9 cellular contexts compared by ENCODE assay signal in the genomic region with DNA sequence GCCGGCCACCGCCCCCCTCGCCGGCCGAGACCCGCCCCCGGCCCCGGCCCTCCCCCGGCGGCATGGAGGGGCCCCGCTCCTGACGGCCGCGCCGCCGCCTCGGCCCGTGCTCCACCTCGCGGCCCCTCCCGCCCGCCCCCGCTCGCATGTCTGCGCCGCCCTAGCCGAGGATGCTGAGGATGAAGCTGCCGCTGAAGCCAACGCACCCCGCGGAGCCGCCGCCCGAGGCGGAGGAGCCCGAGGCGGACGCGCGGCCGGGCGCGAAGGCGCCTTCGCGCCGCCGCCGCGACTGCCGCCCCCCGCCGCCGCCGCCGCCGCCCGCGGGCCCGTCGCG. TPM values are rescaled to one million over a fixed set of nuclear protein-coding genes. Genes with fewer than 3 reads are reported as not detected.
DNase-seq lines count a peak whose midpoint lies in the region; ATAC-seq and TF ChIP-seq lines count a peak whose summit lies in the region.
"Had no signal": no experiment of that assay in that cellular context is flagged by ENCODE, and none has a peak within 500 bp of the region (broad histone marks: within the 10 kb centered on the region; RNA-seq: fewer than 3 reads in every experiment).

No MANE protein-coding gene starts in this region.

- CTCF ChIA-PET in PC-9 (lab: Charles Lee) (interaction anchor here (0.5 to 0.7 kb wide), 2 partner anchors 10 to 78 kb away, joined by 5 to 6 read pairs; no protein-coding TSS in a partner anchor), WTC11 (lab: Charles Lee) (interaction anchor here (1.0 to 4.6 kb wide), 2 partner anchors 98 to 199 kb away, joined by 5 to 23 read pairs; a partner anchor contains a TSS)
- CTCF ChIA-PET in activated CD4-positive, alpha-beta T cell treated with anti-CD3 and anti-CD28 coated beads for 36 hours (lab: Charles Lee): interaction anchor here (0.6 to 2.2 kb wide), 4 partner anchors 12 to 1395 kb away, joined by 3 to 12 read pairs (median 4); no protein-coding TSS in a partner anchor

- H3K27me3 ChIP-seq in GM06990 (replicated peaks; ENCODE audit: control insufficient read depth, insufficient read depth, low read length) (no peaks in the 10 kb centered on the region), PC-9 (ENCODE audit: insufficient read depth, low read depth) (no peaks in the 10 kb centered on the region), skeletal muscle satellite cell (ENCODE audit: control insufficient read depth, insufficient read depth, low read length) (peaks cover 5% of the 10 kb centered on the region)

- H3K36me3 Mint-ChIP-seq in activated CD4-positive, alpha-beta T cell treated with anti-CD3 and anti-CD28 coated beads for 36 hours (ENCODE audit: low read depth): peaks cover 18% of the 10 kb centered on the region
- no peaks in the 10 kb centered on the region for H3K36me3 Mint-ChIP-seq in WTC11
- H3K36me3 Mint-ChIP-seq: immature natural killer cell had no signal

- no peaks in the 10 kb centered on the region for H3K9me3 ChIP-seq in PC-9 (ENCODE audit: insufficient read depth, low read depth)
- no peaks in the 10 kb centered on the region for H3K9me3 ChIP-seq in skeletal muscle satellite cell (replicated peaks; ENCODE audit: low read length)

- no peak overlapping the region for H3K4me3 Mint-ChIP-seq in activated CD4-positive, alpha-beta T cell treated with anti-CD3 and anti-CD28 coated beads for 36 hours
- H3K4me3 Mint-ChIP-seq in WTC11: no peak overlapping the region

- no peak overlapping the region for H3K27ac ChIP-seq in PC-9

- no peak for DNase-seq in GM06990 (ENCODE audit: extremely low read depth, insufficient read length)
- no peak for DNase-seq in PC-9
- no peak for DNase-seq in fibroblast of villous mesenchyme (ENCODE audit: low read depth)
- no peak for DNase-seq in activated CD4-positive, alpha-beta T cell treated with anti-CD3 and anti-CD28 coated beads for 36 hours
- no peak for DNase-seq in SHP77 treated with DMSO at 0.1 percent for 48 hours (lab: John Stamatoyannopoulos, UW)
- DNase-seq in WTC11 (ENCODE audit: low spot score): no peak

- no peaks in the 10 kb centered on the region for H3K9me2 ChIP-seq in PC-9 (ENCODE audit: insufficient read depth)

- H3K4me3 ChIP-seq in GM06990 (replicated peaks; ENCODE audit: low read depth, low read length): peak overlapping the region; percentile 86
- peak overlapping the region; percentile 60; the same call in 1 of the 2 replicates for H3K4me3 ChIP-seq in PC-9
- peak overlapping the region; percentile 81 for H3K4me3 ChIP-seq in fibroblast of villous mesenchyme (ENCODE audit: low read depth, low read length)
- peak overlapping the region; percentile 95 for H3K4me3 ChIP-seq in skeletal muscle satellite cell (ENCODE audit: low read length)

- no peaks in the 10 kb centered on the region for H3K27me3 Mint-ChIP-seq in activated CD4-positive, alpha-beta T cell treated with anti-CD3 and anti-CD28 coated beads for 36 hours
- peaks cover 33% of the 10 kb centered on the region for H3K27me3 Mint-ChIP-seq in WTC11 (ENCODE audit: low read depth)

- H3K36me3 ChIP-seq in GM06990 (ENCODE audit: control insufficient read depth, insufficient read depth, low read length) (no peaks in the 10 kb centered on the region), PC-9 (ENCODE audit: low read depth) (no peaks in the 10 kb centered on the region), skeletal muscle satellite cell (ENCODE audit: insufficient read depth, low read length) (no peaks in the 10 kb centered on the region)

- no peak overlapping the region for H3K4me2 ChIP-seq in PC-9
- H3K4me2 ChIP-seq in skeletal muscle satellite cell (ENCODE audit: low read length): peak overlapping the region; percentile 97

- H3F3A ChIP-seq in PC-9 (ENCODE audit: insufficient read depth, low read depth): peaks cover 18% of the 10 kb centered on the region

- no peak overlapping the region for H3K27ac Mint-ChIP-seq in activated CD4-positive, alpha-beta T cell treated with anti-CD3 and anti-CD28 coated beads for 36 hours
- no peak overlapping the region for H3K27ac Mint-ChIP-seq in WTC11

- H2AFZ ChIP-seq in PC-9: no peak overlapping the region

- POLR2A ChIA-PET in PC-9 (lab: Charles Lee; ENCODE audit: unreplicated experiment) (interaction anchor here (0.6 to 0.7 kb wide), 2 partner anchors 45 to 336 kb away, joined by 3 to 4 read pairs; a partner anchor contains a TSS), WTC11 (lab: Charles Lee) (interaction anchor here (1.3 kb wide), 1 partner anchor 192 kb away, joined by 3 read pairs; no protein-coding TSS in a partner anchor)
- POLR2A ChIA-PET in activated CD4-positive, alpha-beta T cell treated with anti-CD3 and anti-CD28 coated beads for 36 hours (lab: Charles Lee): interaction anchor here (1.4 kb wide), 1 partner anchor 103 kb away, joined by 4 read pairs; no protein-coding TSS in a partner anchor

- peaks cover 23% of the 10 kb centered on the region for H3K4me1 Mint-ChIP-seq in activated CD4-positive, alpha-beta T cell treated with anti-CD3 and anti-CD28 coated beads for 36 hours
- peaks cover 35% of the 10 kb centered on the region for H3K4me1 Mint-ChIP-seq in WTC11

- H3K79me2 ChIP-seq in PC-9 (ENCODE audit: low read depth): peaks cover 50% of the 10 kb centered on the region

- intact Hi-C loops in PC-9 (cut with micrococcal nuclease; ENCODE audit: unreplicated experiment): loop anchor here (2.0 to 10.0 kb wide), 3 partner anchors 36 to 198 kb away; a partner anchor contains a TSS
- intact Hi-C loops in activated CD4-positive, alpha-beta T cell treated with anti-CD3 and anti-CD28 coated beads for 36 hours (cut with DNase I, micrococcal nuclease): loop anchor here (1.0 to 10.0 kb wide), 8 partner anchors 76 to 1452 kb away; a partner anchor contains a TSS

- no peak for TF ChIP-seq CTCF in GM06990 (IDR thresholded peaks at IDR 0.05; ENCODE audit: insufficient read depth, low read length, poor library complexity, severe bottlenecking)
- no peak for TF ChIP-seq CTCF in PC-9 (conservative IDR thresholded peaks at IDR 0.05)
- TF ChIP-seq CTCF in fibroblast of villous mesenchyme (IDR thresholded peaks at IDR 0.05; ENCODE audit: insufficient read depth, low read depth, low read length): no peak
- TF ChIP-seq CTCF in WTC11 (IDR thresholded peaks at IDR 0.05): no peak

- H3K4me1 ChIP-seq in PC-9 (replicated peaks; ENCODE audit: insufficient read depth) (peaks cover 30% of the 10 kb centered on the region), skeletal muscle satellite cell (ENCODE audit: control insufficient read depth, insufficient read depth, low read length) (peaks cover 14% of the 10 kb centered on the region)

- H4K20me1 ChIP-seq in PC-9 (ENCODE audit: insufficient read depth): no peaks in the 10 kb centered on the region

- no peaks in the 10 kb centered on the region for H3K9me3 Mint-ChIP-seq in activated CD4-positive, alpha-beta T cell treated with anti-CD3 and anti-CD28 coated beads for 36 hours (ENCODE audit: low read depth)
- H3K9me3 Mint-ChIP-seq in WTC11: no peaks in the 10 kb centered on the region
- H3K9me3 Mint-ChIP-seq: immature natural killer cell had no signal

- ATAC-seq in activated CD4-positive, alpha-beta T cell treated with anti-CD3 and anti-CD28 coated beads for 36 hours: no peak
- no peak for ATAC-seq in HG03196 (IDR thresholded peaks at IDR 0.05; ENCODE audit: unreplicated experiment)
- ATAC-seq in WTC11: no peak

- no TSS peak for BruUV-seq in PC-9 (replicated peaks; lab: Mats Ljungman, UMichigan)

- peak overlapping the region; percentile 81 for H3K9ac ChIP-seq in skeletal muscle satellite cell (ENCODE audit: low read depth, low read length)

TF ChIP-seq in WTC11, 78 proteins besides CTCF, POLR2A, EP300 and RAD21:
- no peak for TF ChIP-seq TP53 (CRISPR knock-in tag; IDR thresholded peaks at IDR 0.05)
- no peak for TF ChIP-seq NFE2L1 (CRISPR knock-in tag; IDR thresholded peaks at IDR 0.05)
- no peak for TF ChIP-seq ZNF138 (CRISPR knock-in tag; conservative IDR thresholded peaks at IDR 0.05)
- TF ChIP-seq KAT7 (CRISPR knock-in tag; IDR thresholded peaks at IDR 0.05; ENCODE audit: borderline replicate concordance): no peak

RNA-seq across cellular contexts. Expression of a gene that starts 0.4 kb away (rescaled TPM):
- total RNA-seq in PC-9 (2021): 12.0 and 18.1 TPM in 2 replicates
- 5.5 and 9.5 TPM in 2 replicates for total RNA-seq in fibroblast of villous mesenchyme
- total RNA-seq in skeletal muscle satellite cell (2012; rRNA removed): 9.2 and 9.6 TPM in 2 replicates
- total RNA-seq in activated CD4-positive, alpha-beta T cell treated with anti-CD3 and anti-CD28 coated beads for 36 hours: 10 to 100 TPM; 26.1 to 40.1 TPM
- 15.9 to 18.8 TPM (median 16.7 TPM) in 3 replicates for total RNA-seq in WTC11 (2021)
